In genomic region chr20:59118855-59119254, GRCh38 we compare ENCODE assay signal across 2 cellular contexts.
A peak's percentile ranks its signal among the peaks of the same experiment; 100 is the strongest.
TF ChIP-seq lines count a peak whose summit lies in the region.

No MANE protein-coding gene starts in this region.

TF ChIP-seq in A549, 52 proteins besides CTCF, POLR2A, EP300 and RAD21:
- TF ChIP-seq FOSL2 (IDR thresholded peaks at IDR 0.05) (no peak), FOSL2 (CRISPR knock-in tag; IDR thresholded peaks at IDR 0.05) (no peak), MAFK (IDR thresholded peaks at IDR 0.05; ENCODE audit: partially characterized antibody) (peak; percentile 79)

TF ChIP-seq in IMR-90, 13 proteins besides CTCF, POLR2A, EP300 and RAD21:
- TF ChIP-seq SMC3 (IDR thresholded peaks at IDR 0.05; ENCODE audit: low read depth, low read length) (no peak), BHLHE40 (IDR thresholded peaks at IDR 0.05; ENCODE audit: low read depth, low read length) (no peak), MAZ (IDR thresholded peaks at IDR 0.05; ENCODE audit: borderline replicate concordance, low read depth, low read length) (no peak), RCOR1 (IDR thresholded peaks at IDR 0.05; ENCODE audit: insufficient replicate concordance, low read length) (no peak), CHD1 (IDR thresholded peaks at IDR 0.05; ENCODE audit: low read depth, low read length) (no peak), MXI1 (IDR thresholded peaks at IDR 0.05; ENCODE audit: borderline replicate concordance, low read depth, low read length) (no peak), MAFK (IDR thresholded peaks at IDR 0.05; ENCODE audit: low read depth, low read length) (peak; percentile 57)
